8 cellular contexts compared by ENCODE assay signal in the genomic region with DNA sequence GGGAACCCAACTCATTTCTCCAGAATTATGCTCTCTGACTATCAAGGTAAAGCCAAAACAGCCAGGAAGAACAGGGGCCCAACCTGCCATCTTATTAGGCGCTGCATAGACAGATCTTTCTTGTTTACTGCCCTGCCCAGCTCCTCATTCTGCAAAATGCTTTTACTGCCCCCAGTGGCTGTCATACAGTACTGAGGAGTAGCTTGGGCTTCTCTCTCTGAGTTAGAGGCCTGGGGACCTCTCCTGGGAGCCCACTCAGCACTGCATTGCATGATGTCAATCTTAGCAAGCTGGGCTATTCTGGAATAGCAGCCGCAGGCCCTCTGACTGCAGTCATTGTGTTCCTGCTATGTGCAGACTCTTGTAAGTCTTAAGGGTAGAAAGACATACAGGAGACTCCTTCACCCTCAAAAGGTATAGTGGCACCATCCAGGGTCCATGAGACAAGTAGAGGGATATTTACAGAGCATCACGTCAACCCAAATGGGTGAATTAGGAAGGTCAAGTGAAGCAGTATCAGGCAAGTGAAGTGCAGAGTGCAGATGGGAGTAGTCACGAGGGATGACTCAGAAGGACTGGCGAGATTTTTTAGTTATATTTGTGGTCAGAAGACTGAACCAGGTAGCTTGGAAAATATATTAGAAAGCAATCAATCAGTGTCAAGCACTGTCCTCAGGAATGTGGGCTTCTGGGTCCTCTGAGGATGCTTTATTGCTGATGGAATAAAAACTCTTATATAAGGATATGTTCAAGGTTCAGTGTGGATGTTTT.
DNase-seq lines count a peak whose midpoint lies in the region; ATAC-seq, FAIRE-seq and TF ChIP-seq lines count a peak whose summit lies in the region.

No MANE protein-coding gene starts in this region.

- no peak overlapping the region for H3K27ac ChIP-seq in keratinocyte (ENCODE audit: control insufficient read depth, insufficient read depth, low read length)

- H2AFZ ChIP-seq in keratinocyte (ENCODE audit: control insufficient read depth, low read length) = no peak overlapping the region

- H3K4me1 ChIP-seq in keratinocyte (ENCODE audit: control insufficient read depth, extremely low read depth, insufficient read depth, low read length) = no peaks in the 10 kb centered on the region

- no peaks in the 10 kb centered on the region for H3K27me3 ChIP-seq in keratinocyte (ENCODE audit: control insufficient read depth, extremely low read depth, insufficient read depth, low read length)

- DNase-seq in ELF-1 (ENCODE audit: low read depth, low spot score) = peak; percentile 72
- peak; percentile 42 for DNase-seq in HEK293T (ENCODE audit: extremely low spot score)
- DNase-seq in RKO (ENCODE audit: low spot score) = peak; percentile 23
- DNase-seq in keratinocyte (ENCODE audit: low read depth, low spot score) = no peak
- DNase-seq in NCI-H146 (lab: John Stamatoyannopoulos, UW) = no peak
- no peak for DNase-seq in DMS114 treated with DMSO at 0.1 percent for 48 hours (lab: John Stamatoyannopoulos, UW; ENCODE audit: unreplicated experiment)
- no peak for DNase-seq in GF-D8 (lab: John Stamatoyannopoulos, UW)

- TF ChIP-seq CTCF in keratinocyte (optimal IDR thresholded peaks at IDR 0.05 in 1 of 3, IDR thresholded peaks at IDR 0.05 in 1 of 3, conservative IDR thresholded peaks at IDR 0.05 in 1 of 3; ENCODE audit: extremely low read depth in 1 of 3, insufficient read depth in 2 of 3, low read length in 3 of 3) = peak; percentile 32 to 58 (median 32)

- H4K20me1 ChIP-seq in keratinocyte (ENCODE audit: control insufficient read depth, extremely low read depth, insufficient read depth, low read length) = no peaks in the 10 kb centered on the region

- POLR2A ChIA-PET in HEK293T (lab: Yijun Ruan, JAX) = no interaction called here

- H3K9ac ChIP-seq in keratinocyte (ENCODE audit: control insufficient read depth, extremely low read depth, insufficient read depth, low read length) = no peak overlapping the region

- H3K4me2 ChIP-seq in keratinocyte (ENCODE audit: control insufficient read depth, extremely low read depth, insufficient read depth, low read depth, low read length) = no peak overlapping the region

- H3K79me2 ChIP-seq in keratinocyte (ENCODE audit: control insufficient read depth, insufficient read depth, low read length) = no peaks in the 10 kb centered on the region

- ATAC-seq in esophagus mucosa = no peak

- dilution Hi-C loops in keratinocyte (cut with MboI; ENCODE audit: extremely low pct_ligation_motif_present, low sequenced_read_pairs) = no loop called here

- no peaks in the 10 kb centered on the region for H3K36me3 ChIP-seq in keratinocyte (ENCODE audit: control insufficient read depth in 2 of 2, extremely low read depth in 1 of 2, insufficient read depth in 2 of 2, low read length in 2 of 2)

- H3K4me3 ChIP-seq in keratinocyte (ENCODE audit: control insufficient read depth in 2 of 3, extremely low read depth in 1 of 3, insufficient read depth in 2 of 3, low read depth in 1 of 3, low read length in 3 of 3) = no peak overlapping the region

- no peak for FAIRE-seq in keratinocyte (lab: Jason Lieb, UNC)

- H3K9me1 ChIP-seq in keratinocyte (ENCODE audit: control insufficient read depth, extremely low read depth, insufficient read depth, low read length) = no peaks in the 10 kb centered on the region

- H3K9me3 ChIP-seq in keratinocyte (ENCODE audit: control insufficient read depth, low read depth, low read length) = no peaks in the 10 kb centered on the region

- CTCF ChIA-PET in HEK293T (lab: Yijun Ruan, JAX) = interaction anchor here (0.6 to 1.1 kb wide), 4 partner anchors 9 to 298 kb away, joined by 3 read pairs; no protein-coding TSS in a partner anchor

TF ChIP-seq in HEK293T, 16 proteins besides CTCF, POLR2A, EP300 and RAD21:
- TF ChIP-seq FOXM1 (IDR thresholded peaks at IDR 0.05; ENCODE audit: borderline replicate concordance) (no peak), L3MBTL2 (conservative IDR thresholded peaks at IDR 0.05) (no peak), TARDBP (IDR thresholded peaks at IDR 0.05) (no peak), LEF1 (IDR thresholded peaks at IDR 0.05; ENCODE audit: borderline replicate concordance) (no peak), CTBP1 (IDR thresholded peaks at IDR 0.05; ENCODE audit: borderline replicate concordance) (no peak), ARNT (IDR thresholded peaks at IDR 0.05) (no peak), ZNF384 (IDR thresholded peaks at IDR 0.05) (no peak), FOXK2 (IDR thresholded peaks at IDR 0.05) (no peak), ELF4 (IDR thresholded peaks at IDR 0.05) (no peak), SUZ12 (IDR thresholded peaks at IDR 0.05) (no peak), FOXA1 (IDR thresholded peaks at IDR 0.05) (no peak), HDGF (IDR thresholded peaks at IDR 0.05; ENCODE audit: borderline replicate concordance) (no peak), BHLHE40 (IDR thresholded peaks at IDR 0.05; ENCODE audit: borderline replicate concordance) (no peak), SP1 (IDR thresholded peaks at IDR 0.05) (no peak), NFRKB (IDR thresholded peaks at IDR 0.05) (no peak)
- TF ChIP-seq, protein P1, sequence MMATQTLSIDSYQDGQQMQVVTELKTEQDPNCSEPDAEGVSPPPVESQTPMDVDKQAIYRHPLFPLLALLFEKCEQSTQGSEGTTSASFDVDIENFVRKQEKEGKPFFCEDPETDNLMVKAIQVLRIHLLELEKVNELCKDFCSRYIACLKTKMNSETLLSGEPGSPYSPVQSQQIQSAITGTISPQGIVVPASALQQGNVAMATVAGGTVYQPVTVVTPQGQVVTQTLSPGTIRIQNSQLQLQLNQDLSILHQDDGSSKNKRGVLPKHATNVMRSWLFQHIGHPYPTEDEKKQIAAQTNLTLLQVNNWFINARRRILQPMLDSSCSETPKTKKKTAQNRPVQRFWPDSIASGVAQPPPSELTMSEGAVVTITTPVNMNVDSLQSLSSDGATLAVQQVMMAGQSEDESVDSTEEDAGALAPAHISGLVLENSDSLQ (IDR thresholded peaks at IDR 0.05) = no peak

Comparison
In these comparisons a context has a peak if more than half of its experiments do, and no peak if none do; other contexts are left out.
1. DNase-seq: peak in ELF-1 (single experiment), HEK293T (single experiment) and RKO (single experiment); none in keratinocyte (single experiment), NCI-H146 (single experiment), DMS114 treated with DMSO at 0.1 percent for 48 hours (single experiment) and GF-D8 (single experiment).